In genomic region chr20:63268256-63268655, GRCh38 we compare ENCODE assay signal across 1 cellular context.
TF ChIP-seq lines count a peak whose summit lies in the region.

No MANE protein-coding gene starts in this region.

TF ChIP-seq in IMR-90, 13 proteins besides CTCF, POLR2A, EP300 and RAD21:
- TF ChIP-seq, protein P1, sequence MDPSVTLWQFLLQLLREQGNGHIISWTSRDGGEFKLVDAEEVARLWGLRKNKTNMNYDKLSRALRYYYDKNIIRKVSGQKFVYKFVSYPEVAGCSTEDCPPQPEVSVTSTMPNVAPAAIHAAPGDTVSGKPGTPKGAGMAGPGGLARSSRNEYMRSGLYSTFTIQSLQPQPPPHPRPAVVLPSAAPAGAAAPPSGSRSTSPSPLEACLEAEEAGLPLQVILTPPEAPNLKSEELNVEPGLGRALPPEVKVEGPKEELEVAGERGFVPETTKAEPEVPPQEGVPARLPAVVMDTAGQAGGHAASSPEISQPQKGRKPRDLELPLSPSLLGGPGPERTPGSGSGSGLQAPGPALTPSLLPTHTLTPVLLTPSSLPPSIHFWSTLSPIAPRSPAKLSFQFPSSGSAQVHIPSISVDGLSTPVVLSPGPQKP (IDR thresholded peaks at IDR 0.05; ENCODE audit: borderline replicate concordance, low read depth, low read length) = no peak
- TF ChIP-seq FOS (IDR thresholded peaks at IDR 0.05; ENCODE audit: low read depth, low read length) (no peak), SMC3 (IDR thresholded peaks at IDR 0.05; ENCODE audit: low read depth, low read length) (no peak), MAFK (IDR thresholded peaks at IDR 0.05; ENCODE audit: low read depth, low read length) (no peak), RCOR1 (IDR thresholded peaks at IDR 0.05; ENCODE audit: insufficient replicate concordance, low read length) (no peak), MAZ (IDR thresholded peaks at IDR 0.05; ENCODE audit: borderline replicate concordance, low read depth, low read length) (no peak), USF2 (IDR thresholded peaks at IDR 0.05; ENCODE audit: low read depth, low read length) (no peak), NFE2L2 (IDR thresholded peaks at IDR 0.05; ENCODE audit: low read depth, low read length) (no peak), BHLHE40 (IDR thresholded peaks at IDR 0.05; ENCODE audit: low read depth, low read length) (no peak), MXI1 (IDR thresholded peaks at IDR 0.05; ENCODE audit: borderline replicate concordance, low read depth, low read length) (no peak), CEBPB (IDR thresholded peaks at IDR 0.05; ENCODE audit: low read depth, low read length) (no peak), CHD1 (IDR thresholded peaks at IDR 0.05; ENCODE audit: low read depth, low read length) (no peak), RFX5 (IDR thresholded peaks at IDR 0.05; ENCODE audit: low read depth, low read length) (no peak)
